ENCODE assay signal across 26 cellular contexts in the genomic region with DNA sequence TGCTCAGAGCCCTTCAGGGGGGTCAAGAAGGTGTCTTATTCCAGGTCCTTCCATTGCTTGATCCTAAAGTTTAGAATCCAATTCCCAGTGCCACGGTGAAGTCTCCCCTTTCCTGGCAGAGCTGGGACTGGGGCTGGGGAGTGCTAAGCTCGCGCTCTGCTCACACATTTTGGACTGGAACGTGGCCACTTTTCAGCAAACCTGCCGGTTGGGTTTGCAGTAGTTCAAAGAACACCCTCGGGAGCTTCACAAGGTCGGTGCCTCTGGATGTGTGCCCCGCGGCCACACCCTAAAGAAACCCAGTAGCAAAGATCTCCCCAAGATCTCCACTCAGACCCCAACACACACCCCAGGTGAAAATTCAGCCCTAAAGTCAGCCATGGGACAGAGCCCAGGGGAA. TPM values are rescaled to one million over a fixed set of nuclear protein-coding genes. Genes with fewer than 3 reads are reported as not detected.
DNase-seq lines count a peak whose midpoint lies in the region; TF ChIP-seq lines count a peak whose summit lies in the region.
"Had no signal": no experiment of that assay in that cellular context is flagged by ENCODE, and none has a peak within 500 bp of the region (broad histone marks: within the 10 kb centered on the region; RNA-seq: fewer than 3 reads in every experiment).

A gene with protein sequence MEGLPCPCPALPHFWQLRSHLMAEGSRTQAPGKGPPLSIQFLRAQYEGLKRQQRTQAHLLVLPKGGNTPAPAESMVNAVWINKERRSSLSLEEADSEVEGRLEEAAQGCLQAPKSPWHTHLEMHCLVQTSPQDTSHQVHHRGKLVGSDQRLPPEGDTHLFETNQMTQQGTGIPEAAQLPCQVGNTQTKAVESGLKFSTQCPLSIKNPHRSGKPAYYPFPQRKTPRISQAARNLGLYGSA (minus strand): TSS at position 129 of the 400 bp plus-strand sequence. CDS start 580 bp downstream, outside the sequence.

- no peak within 1 kb of the TSS for H3K4me3 Mint-ChIP-seq in Caco-2 (ENCODE audit: unreplicated experiment)
- H3K4me3 Mint-ChIP-seq: activated CD8-positive, alpha-beta T cell treated with anti-CD3 and anti-CD28 coated beads, Interleukin-2, amount 10 ng/mL, durations not matched to agents 7 days and 5 days; activated naive CD4-positive, alpha-beta T cell treated with anti-CD3 and anti-CD28 coated beads, Interleukin-2, amount 10 ng/mL, durations not matched to agents 7 days and 5 days had no signal

- H3K4me1 ChIP-seq in Caco-2 = peaks cover 26% of the 10 kb centered on the region
- peaks cover 0 to 17% (median 2%) of the 10 kb centered on the region in 4 donors for H3K4me1 ChIP-seq in liver (ENCODE audit: control insufficient read depth in 4 of 4, insufficient read depth in 4 of 4, low read length in 3 of 4)
- peaks cover 4% of the 10 kb centered on the region for H3K4me1 ChIP-seq in prostate gland (replicated peaks)
- H3K4me1 ChIP-seq: ascending aorta, esophagus muscularis mucosa, gastroesophageal sphincter had no signal

- peak within 1 kb of the TSS; percentile 72 for H3K27ac Mint-ChIP-seq in Caco-2 (ENCODE audit: unreplicated experiment)
- H3K27ac Mint-ChIP-seq: activated CD8-positive, alpha-beta T cell treated with anti-CD3 and anti-CD28 coated beads, Interleukin-2, amount 10 ng/mL, durations not matched to agents 7 days and 5 days; activated naive CD4-positive, alpha-beta T cell treated with anti-CD3 and anti-CD28 coated beads, Interleukin-2, amount 10 ng/mL, durations not matched to agents 7 days and 5 days had no signal

- TF ChIP-seq POLR2A in prostate gland (IDR thresholded peaks at IDR 0.05) = no peak

- H3K27ac ChIP-seq in VCaP (peak within 1 kb of the TSS; percentile 100), liver (ENCODE audit: low read depth in 1 of 2, low read length in 2 of 2) (no peak within 1 kb of the TSS), prostate gland (peak within 1 kb of the TSS; percentile 92 to 94)
- H3K27ac ChIP-seq: ascending aorta, esophagus muscularis mucosa, gastroesophageal sphincter, neutrophil had no signal

- H3K4me3 ChIP-seq in Caco-2 (ENCODE audit: low read depth, low read length) (no peak within 1 kb of the TSS), liver (ENCODE audit: low read depth in 1 of 3, low read length in 3 of 3) (no peak within 1 kb of the TSS), prostate gland (peak within 1 kb of the TSS; percentile 31 to 40)
- H3K4me3 ChIP-seq: ascending aorta, esophagus muscularis mucosa, gastroesophageal sphincter had no signal

- TF ChIP-seq CTCF in Caco-2 (IDR thresholded peaks at IDR 0.05; ENCODE audit: insufficient read depth in 1 of 2, low read depth in 1 of 2, low read length in 1 of 2, severe bottlenecking in 1 of 2, unreplicated experiment in 1 of 2) (no peak), VCaP (conservative IDR thresholded peaks at IDR 0.05) (no peak), liver (IDR thresholded peaks at IDR 0.05; ENCODE audit: low read depth, low read length, missing input control) (no peak), prostate gland (IDR thresholded peaks at IDR 0.05) (no peak), GM20000 (IDR thresholded peaks at IDR 0.05; ENCODE audit: extremely low read depth, missing control alignments) (no peak)

- no TSS peak for BruUV-seq in Caco-2 (replicated peaks; lab: Mats Ljungman, UMichigan)

- peaks cover 24% of the 10 kb centered on the region for H3K4me1 Mint-ChIP-seq in Caco-2 (ENCODE audit: low read depth, unreplicated experiment)
- H3K4me1 Mint-ChIP-seq: activated naive CD4-positive, alpha-beta T cell treated with anti-CD3 and anti-CD28 coated beads, Interleukin-2, amount 10 ng/mL, durations not matched to agents 7 days and 5 days had no signal

- no peaks in the 10 kb centered on the region for H3K27me3 Mint-ChIP-seq in Caco-2 (ENCODE audit: insufficient read depth, unreplicated experiment)

- WGBS in liver = 41% methylated on average over 9 of the region's 9 CpGs
- 54% methylated on average over 9 of the region's 9 CpGs for WGBS in prostate gland

- H3K36me3 ChIP-seq in Caco-2 (ENCODE audit: control insufficient read depth, insufficient read depth, low read length) (no peaks in the 10 kb centered on the region), liver (ENCODE audit: control insufficient read depth in 4 of 4, insufficient read depth in 3 of 4, low read depth in 1 of 4, low read length in 3 of 4) (no peaks in the 10 kb centered on the region), prostate gland (no peaks in the 10 kb centered on the region)
- H3K36me3 ChIP-seq: ascending aorta, esophagus muscularis mucosa, gastroesophageal sphincter, neutrophil had no signal

- POLR2A ChIA-PET in Caco-2 (lab: Charles Lee) = no interaction called here

- peaks cover 29% of the 10 kb centered on the region for H3K9me3 Mint-ChIP-seq in Caco-2 (ENCODE audit: unreplicated experiment)
- H3K9me3 Mint-ChIP-seq: activated naive CD4-positive, alpha-beta T cell treated with anti-CD3 and anti-CD28 coated beads, Interleukin-2, amount 10 ng/mL, durations not matched to agents 7 days and 5 days had no signal

- DNase-seq in Caco-2 (no peak), prostate gland (ENCODE audit: low spot score) (peak; percentile 74), glomerular visceral epithelial cell (ENCODE audit: extremely low spot score) (no peak), DMS79 (lab: John Stamatoyannopoulos, UW) (no peak), mesenteric fat pad (ENCODE audit: low spot score) (no peak), GM20000 (ENCODE audit: low spot score) (no peak)
- DNase-seq: activated CD8-positive, alpha-beta T cell treated with anti-CD3 and anti-CD28 coated beads, Interleukin-2, amount 10 ng/mL, durations not matched to agents 7 days and 5 days; activated naive CD4-positive, alpha-beta T cell treated with anti-CD3 and anti-CD28 coated beads, Interleukin-2, amount 10 ng/mL, durations not matched to agents 7 days and 5 days; activated T-cell treated with anti-CD3 and anti-CD28 coated beads, Interleukin-2, amount 50 U/mL, for 48 hours; effector CD4-positive, alpha-beta T cell; kidney glomerular epithelial cell; midbrain; NCI-H1436; NCI-H526 treated with DMSO at 0.1 percent for 48 hours; right cardiac atrium; stimulated activated CD4-positive, alpha-beta T cell treated with anti-CD3 and anti-CD28 coated beads, Interleukin-15, amount 100 ng/mL, for 24 hours; T1000 had no signal

- no peaks in the 10 kb centered on the region for H3K27me3 ChIP-seq in Caco-2 (replicated peaks; ENCODE audit: control insufficient read depth, insufficient read depth, low read length)
- no peaks in the 10 kb centered on the region for H3K27me3 ChIP-seq in liver (ENCODE audit: control insufficient read depth in 4 of 4, insufficient read depth in 4 of 4, low read length in 3 of 4)
- H3K27me3 ChIP-seq in prostate gland (replicated peaks; ENCODE audit: insufficient read depth) = no peaks in the 10 kb centered on the region
- H3K27me3 ChIP-seq: ascending aorta, neutrophil had no signal

- H3K9me3 ChIP-seq in Caco-2 (0 out of 2 replicates have a peak, but pooled peaks cover 11% of the 10 kb centered on the region), liver (ENCODE audit: control insufficient read depth in 4 of 4, low read length in 3 of 4) (no peaks in the 10 kb centered on the region), prostate gland (no peaks in the 10 kb centered on the region)
- H3K9me3 ChIP-seq: ascending aorta, esophagus muscularis mucosa, gastroesophageal sphincter, neutrophil had no signal

- CTCF ChIA-PET in Caco-2 (lab: Charles Lee) = no interaction called here

- intact Hi-C loops in Caco-2 (cut with micrococcal nuclease; ENCODE audit: unreplicated experiment) (no loop called here), prostate gland (cut with DNase I) (no loop called here)

- H3K36me3 Mint-ChIP-seq in Caco-2 (ENCODE audit: insufficient read depth, unreplicated experiment) = no peaks in the 10 kb centered on the region
- H3K36me3 Mint-ChIP-seq: activated naive CD4-positive, alpha-beta T cell treated with anti-CD3 and anti-CD28 coated beads, Interleukin-2, amount 10 ng/mL, durations not matched to agents 7 days and 5 days had no signal

- H3K9ac ChIP-seq in liver (ENCODE audit: low read depth in 1 of 2, low read length in 2 of 2) = no peak within 1 kb of the TSS

- no peak for TF ChIP-seq RAD21 in liver (IDR thresholded peaks at IDR 0.05)

TF ChIP-seq in liver, 16 proteins besides CTCF, POLR2A, EP300 and RAD21 (continues in another document):
- TF ChIP-seq GABPA (IDR thresholded peaks at IDR 0.05 in 1 of 2, conservative IDR thresholded peaks at IDR 0.05 in 1 of 2) = no peak
- TF ChIP-seq EGR1 (IDR thresholded peaks at IDR 0.05; ENCODE audit: low read depth in 2 of 2) = no peak
- TF ChIP-seq YY1 (IDR thresholded peaks at IDR 0.05) = no peak
- no peak for TF ChIP-seq SP1 (IDR thresholded peaks at IDR 0.05)
- TF ChIP-seq REST (IDR thresholded peaks at IDR 0.05) = no peak

RNA-seq across cellular contexts. Expression of the gene that starts here (rescaled TPM):
- total RNA-seq in Caco-2 (2022) (0.36 and 0.42 TPM in 2 replicates), liver (under 1 TPM in 1 of 2 donors, not detected in 1; 0.08 TPM), prostate gland (10 to 100 TPM in 1 of 2 donors, 1 to 10 TPM in 1; 9.0 to 32.6 TPM), mesenteric fat pad (not detected)
- polyA plus RNA-seq in liver = under 1 TPM; 0.20 to 0.29 TPM
- total RNA-seq: activated CD8-positive, alpha-beta T cell treated with anti-CD3 and anti-CD28 coated beads, Interleukin-2, amount 10 ng/mL, durations not matched to agents 7 days and 5 days; ascending aorta; esophagus muscularis mucosa; M059J; right cardiac atrium; Right ventricle myocardium inferior; temporal lobe had no signal
- polyA plus RNA-seq: right cardiac atrium had no signal

Comparison
In these comparisons a context has a peak if more than half of its experiments do, and no peak if none do; other contexts are left out.
1. H3K4me3 ChIP-seq: peak in prostate gland (2 of 2); none in Caco-2 (single experiment) and liver (0 of 3).
2. H3K27ac ChIP-seq: peak in VCaP (single experiment) and prostate gland (2 of 2); none in liver (0 of 2).